ENCODE assay signal across 1 cellular context in genomic region chr19:44725251-44725650, GRCh38.
TF ChIP-seq lines count a peak whose summit lies in the region.

No MANE protein-coding gene starts in this region.

TF ChIP-seq in GM23338, 12 proteins besides CTCF, POLR2A, EP300 and RAD21 (continued from another document):
- TF ChIP-seq REST (IDR thresholded peaks at IDR 0.05; ENCODE audit: unreplicated experiment) = no peak
- no peak for TF ChIP-seq EZH2phosphoT487 (IDR thresholded peaks at IDR 0.05; ENCODE audit: unreplicated experiment)
- no peak for TF ChIP-seq ZNF114 (CRISPR knock-in tag; IDR thresholded peaks at IDR 0.05)
- no peak for TF ChIP-seq ETS1 (IDR thresholded peaks at IDR 0.05)
- TF ChIP-seq ZNF331 (CRISPR knock-in tag; IDR thresholded peaks at IDR 0.05; ENCODE audit: low read depth) = no peak
- no peak for TF ChIP-seq EZH2 (IDR thresholded peaks at IDR 0.05; ENCODE audit: low read depth, unreplicated experiment)
- TF ChIP-seq JUNB (IDR thresholded peaks at IDR 0.05; ENCODE audit: unreplicated experiment) = no peak
- TF ChIP-seq STAT1 (IDR thresholded peaks at IDR 0.05; ENCODE audit: unreplicated experiment) = no peak
